Comparison of ENCODE assay signal across 8 cellular contexts in the genomic region with DNA sequence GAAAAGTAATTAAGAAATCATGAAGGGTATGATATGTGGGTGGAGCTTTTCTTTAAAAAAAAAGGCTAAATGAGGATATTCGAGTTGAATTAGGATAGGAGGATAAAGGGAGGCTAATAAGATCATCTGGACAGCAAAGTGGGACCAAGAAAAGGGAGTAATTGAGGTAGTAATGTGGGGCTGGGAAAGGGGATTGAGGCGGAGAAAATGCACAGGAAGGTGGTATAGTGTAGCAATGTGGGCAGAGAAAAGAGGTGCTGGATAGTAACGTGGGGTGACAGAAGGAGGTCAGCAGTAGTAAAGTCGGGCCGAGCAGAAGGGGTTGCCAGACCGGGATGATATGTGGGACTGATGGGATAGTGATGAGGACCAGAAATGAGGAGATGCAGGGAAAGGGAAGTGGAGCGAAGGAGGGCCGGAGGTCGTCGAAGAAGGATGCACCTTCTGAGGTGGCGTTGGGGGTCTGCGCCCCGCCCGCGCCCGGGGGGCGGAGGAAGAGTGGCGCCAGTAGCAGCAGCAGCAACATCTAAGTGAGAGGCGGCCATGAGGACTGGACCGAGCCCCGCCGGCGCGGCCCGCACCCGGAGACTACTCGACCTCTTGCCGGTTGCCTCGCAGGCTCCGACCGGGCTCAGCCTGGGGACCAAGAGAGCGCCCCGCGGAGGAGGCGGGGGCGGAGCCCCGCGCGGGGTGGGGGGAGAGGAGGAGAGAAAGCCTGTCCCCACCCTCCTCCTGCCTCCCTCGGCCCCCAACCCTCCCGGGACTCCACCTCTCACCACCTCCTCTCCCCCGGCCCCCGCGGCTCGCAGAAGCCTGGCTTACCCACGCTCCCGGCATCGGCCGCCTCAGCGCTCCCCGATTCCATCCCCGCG. TPM values are rescaled to one million over a fixed set of nuclear protein-coding genes. Genes with fewer than 3 reads are reported as not detected.
DNase-seq lines count a peak whose midpoint lies in the region; ATAC-seq and TF ChIP-seq lines count a peak whose summit lies in the region.

No MANE protein-coding gene starts in this region.

- peak overlapping the region; percentile 25; the same call in 1 of the 2 replicates for H3K27ac ChIP-seq in SK-N-MC
- H3K27ac ChIP-seq in parathyroid adenoma, result peak overlapping the region; percentile 25

- peak overlapping the region; percentile 85 for H3K4me3 Mint-ChIP-seq in activated naive CD8-positive, alpha-beta T cell treated with anti-CD3 and anti-CD28 coated beads, Interleukin-2, amount 10 ng/mL, durations not matched to agents 7 days and 5 days

- H3K9me3 Mint-ChIP-seq in activated naive CD8-positive, alpha-beta T cell treated with anti-CD3 and anti-CD28 coated beads, Interleukin-2, amount 10 ng/mL, durations not matched to agents 7 days and 5 days, result no peaks in the 10 kb centered on the region

- POLR2A ChIA-PET in activated naive CD8-positive, alpha-beta T cell treated with anti-CD3 and anti-CD28 coated beads, Interleukin-2, amount 10 ng/mL, durations not matched to agents 7 days and 5 days (lab: Charles Lee), result no interaction called here

- H3K27ac Mint-ChIP-seq in activated naive CD8-positive, alpha-beta T cell treated with anti-CD3 and anti-CD28 coated beads, Interleukin-2, amount 10 ng/mL, durations not matched to agents 7 days and 5 days, result peak overlapping the region; percentile 31

- ATAC-seq in HG03432 (IDR thresholded peaks at IDR 0.05; ENCODE audit: unreplicated experiment) (peak; percentile 32), HG02938 (IDR thresholded peaks at IDR 0.05; ENCODE audit: unreplicated experiment) (no peak)
- ATAC-seq in activated naive CD8-positive, alpha-beta T cell treated with anti-CD3 and anti-CD28 coated beads, Interleukin-2, amount 10 ng/mL, durations not matched to agents 7 days and 5 days (ENCODE audit: low read depth), result peak; percentile 48

- intact Hi-C loops in cardiac septum (cut with DNase I), result no loop called here

- no peaks in the 10 kb centered on the region for H3K36me3 ChIP-seq in SK-N-MC (ENCODE audit: insufficient read depth, low read length)
- no peaks in the 10 kb centered on the region for H3K36me3 ChIP-seq in parathyroid adenoma (ENCODE audit: control insufficient read depth, insufficient read depth, low read length)

- H3K9me3 ChIP-seq in SK-N-MC (ENCODE audit: low read depth, low read length) (no peaks in the 10 kb centered on the region), parathyroid adenoma (ENCODE audit: control insufficient read depth, low read length) (no peaks in the 10 kb centered on the region)

- peaks cover 46% of the 10 kb centered on the region for H3K27me3 Mint-ChIP-seq in activated naive CD8-positive, alpha-beta T cell treated with anti-CD3 and anti-CD28 coated beads, Interleukin-2, amount 10 ng/mL, durations not matched to agents 7 days and 5 days

- DNase-seq in GM13976 (ENCODE audit: low spot score), result peak; percentile 70
- no peak for DNase-seq in SK-N-MC (ENCODE audit: low read depth, low spot score)
- DNase-seq in activated naive CD8-positive, alpha-beta T cell treated with anti-CD3 and anti-CD28 coated beads, Interleukin-2, amount 10 ng/mL, durations not matched to agents 7 days and 5 days, result peak; percentile 62
- peak; percentile 81 for DNase-seq in cardiac septum (ENCODE audit: low spot score)
- DNase-seq in NOMO-1 treated with dmso at 0.1 percent for 144 hours (lab: John Stamatoyannopoulos, UW; ENCODE audit: unreplicated experiment), result no peak

- H3K4me3 ChIP-seq in SK-N-MC (peak overlapping the region; percentile 95), parathyroid adenoma (ENCODE audit: low read depth, low read length) (peak overlapping the region; percentile 81)

- H3K4me1 Mint-ChIP-seq in activated naive CD8-positive, alpha-beta T cell treated with anti-CD3 and anti-CD28 coated beads, Interleukin-2, amount 10 ng/mL, durations not matched to agents 7 days and 5 days, result peaks cover 30% of the 10 kb centered on the region

- TF ChIP-seq CTCF in GM13976 (IDR thresholded peaks at IDR 0.05; ENCODE audit: borderline replicate concordance, control extremely low read depth, extremely low read depth, insufficient read depth, missing control alignments), result no peak
- no peak for TF ChIP-seq CTCF in parathyroid adenoma (IDR thresholded peaks at IDR 0.05)

- H3K4me2 ChIP-seq in parathyroid adenoma (ENCODE audit: low read length), result peak overlapping the region; percentile 98

- no peaks in the 10 kb centered on the region for H3K4me1 ChIP-seq in parathyroid adenoma

- peaks cover 3% of the 10 kb centered on the region for H3K36me3 Mint-ChIP-seq in activated naive CD8-positive, alpha-beta T cell treated with anti-CD3 and anti-CD28 coated beads, Interleukin-2, amount 10 ng/mL, durations not matched to agents 7 days and 5 days

- no peaks in the 10 kb centered on the region for H3K79me2 ChIP-seq in parathyroid adenoma

- H3K27me3 ChIP-seq in parathyroid adenoma (ENCODE audit: control insufficient read depth, insufficient read depth, low read length), result no peaks in the 10 kb centered on the region

- H3K9ac ChIP-seq in SK-N-MC (ENCODE audit: insufficient read length) (peak overlapping the region; percentile 71), parathyroid adenoma (peak overlapping the region; percentile 77)

- in situ Hi-C loops in GM13976 (cut with MboI; ENCODE audit: low sequenced_read_pairs, unreplicated experiment), result no loop called here

- peak overlapping the region; percentile 95 for H2AFZ ChIP-seq in parathyroid adenoma

RNA-seq across cellular contexts. Expression of a gene that starts 0.9 kb away (rescaled TPM):
- 10 to 100 TPM; 20.1 to 20.7 TPM for total RNA-seq in activated naive CD8-positive, alpha-beta T cell treated with anti-CD3 and anti-CD28 coated beads, Interleukin-2, amount 10 ng/mL, durations not matched to agents 7 days and 5 days
- 29.5 TPM for total RNA-seq in cardiac septum

RNA-seq across cellular contexts. Expression of a gene that starts 24.8 kb away (rescaled TPM):
- total RNA-seq in activated naive CD8-positive, alpha-beta T cell treated with anti-CD3 and anti-CD28 coated beads, Interleukin-2, amount 10 ng/mL, durations not matched to agents 7 days and 5 days, result not detected
- 2.0 TPM for total RNA-seq in cardiac septum

RNA-seq across cellular contexts. Expression of a gene that starts 47.2 kb away (rescaled TPM):
- total RNA-seq in activated naive CD8-positive, alpha-beta T cell treated with anti-CD3 and anti-CD28 coated beads, Interleukin-2, amount 10 ng/mL, durations not matched to agents 7 days and 5 days, result not detected
- not detected for total RNA-seq in cardiac septum

RNA-seq across cellular contexts. Expression of a gene that starts 48.9 kb away (rescaled TPM):
- total RNA-seq in activated naive CD8-positive, alpha-beta T cell treated with anti-CD3 and anti-CD28 coated beads, Interleukin-2, amount 10 ng/mL, durations not matched to agents 7 days and 5 days, result 10 to 100 TPM; 12.3 to 13.5 TPM
- not detected for total RNA-seq in cardiac septum

Comparison
In these comparisons a context has a peak if more than half of its experiments do, and no peak if none do; other contexts are left out.
1. DNase-seq: peak in GM13976 (single experiment), activated naive CD8-positive, alpha-beta T cell treated with anti-CD3 and anti-CD28 coated beads, Interleukin-2, amount 10 ng/mL, durations not matched to agents 7 days and 5 days (single experiment) and cardiac septum (single experiment); none in SK-N-MC (single experiment) and NOMO-1 treated with dmso at 0.1 percent for 144 hours (single experiment).